8 cellular contexts compared by ENCODE assay signal in genomic region chr1:89754518-89754917, GRCh38.
DNase-seq lines count a peak whose midpoint lies in the region; ATAC-seq and TF ChIP-seq lines count a peak whose summit lies in the region.
"Had no signal": no experiment of that assay in that cellular context is flagged by ENCODE, and none has a peak within 500 bp of the region (broad histone marks: within the 10 kb centered on the region; RNA-seq: fewer than 3 reads in every experiment).

No MANE protein-coding gene starts in this region.

- no peaks in the 10 kb centered on the region for H3K36me3 ChIP-seq in CD8-positive, alpha-beta memory T cell (ENCODE audit: insufficient read depth, low read length)
- H3K36me3 ChIP-seq in brain microvascular endothelial cell (replicated peaks), result no peaks in the 10 kb centered on the region

- no peak overlapping the region for H3K4me3 ChIP-seq in CD8-positive, alpha-beta memory T cell (ENCODE audit: low read length)
- H3K4me3 ChIP-seq in brain microvascular endothelial cell (ENCODE audit: low read depth, low read length), result no peak overlapping the region

- no peaks in the 10 kb centered on the region for H3K27me3 ChIP-seq in CD8-positive, alpha-beta memory T cell (ENCODE audit: insufficient read depth, low read length, poor library complexity, severe bottlenecking)
- no peaks in the 10 kb centered on the region for H3K27me3 ChIP-seq in brain microvascular endothelial cell (replicated peaks)

- H3K36me3 Mint-ChIP-seq in CD8-positive, alpha-beta memory T cell, result peaks cover 0 to 2% (median 0%) of the 10 kb centered on the region in 3 donors
- peaks cover 0 to 3% (median 0%) of the 10 kb centered on the region in 3 donors for H3K36me3 Mint-ChIP-seq in naive thymus-derived CD8-positive, alpha-beta T cell
- H3K36me3 Mint-ChIP-seq: stimulated activated naive B cell treated with anti-CD40 and anti-IgM and Interleukin-4, amounts not matched to agents 10 μg/mL and 1 μg/mL and 100 μg/mL, for 72 hours had no signal

- H3K4me1 ChIP-seq in CD8-positive, alpha-beta memory T cell (ENCODE audit: insufficient read depth, low read length), result peaks cover 65% of the 10 kb centered on the region

- TF ChIP-seq CTCF in brain microvascular endothelial cell (IDR thresholded peaks at IDR 0.05; ENCODE audit: low read depth, low read length, missing control alignments), result no peak

- POLR2A ChIA-PET in CD8-positive, alpha-beta memory T cell (lab: Charles Lee), result no interaction called here
- POLR2A ChIA-PET in naive thymus-derived CD8-positive, alpha-beta T cell (lab: Charles Lee), result interaction anchor here (2.0 to 4.8 kb wide), 2 partner anchors 122 to 144 kb away, joined by 6 to 31 read pairs; partner anchors contain the start of gene LRRC8C

- peak overlapping the region; percentile 11 to 96 (median 88) for H3K27ac Mint-ChIP-seq in CD8-positive, alpha-beta memory T cell
- H3K27ac Mint-ChIP-seq in naive thymus-derived CD8-positive, alpha-beta T cell, result peak overlapping the region; percentile 53 to 99 (median 90)
- H3K27ac Mint-ChIP-seq: stimulated activated naive B cell treated with anti-CD40 and anti-IgM and Interleukin-4, amounts not matched to agents 10 μg/mL and 1 μg/mL and 100 μg/mL, for 72 hours had no signal

- in situ Hi-C loops in brain microvascular endothelial cell (cut with HindIII; ENCODE audit: low pct_ligation_motif_present, low sequenced_read_pairs), result no loop called here

- H3K4me1 Mint-ChIP-seq in CD8-positive, alpha-beta memory T cell, result peaks cover 64 to 68% (median 67%) of the 10 kb centered on the region in 3 donors
- H3K4me1 Mint-ChIP-seq in naive thymus-derived CD8-positive, alpha-beta T cell, result peaks cover 38 to 68% (median 64%) of the 10 kb centered on the region in 4 donors

- no peaks in the 10 kb centered on the region for H3K27me3 Mint-ChIP-seq in CD8-positive, alpha-beta memory T cell
- no peaks in the 10 kb centered on the region for H3K27me3 Mint-ChIP-seq in naive thymus-derived CD8-positive, alpha-beta T cell
- H3K27me3 Mint-ChIP-seq: stimulated activated naive B cell treated with anti-CD40 and anti-IgM and Interleukin-4, amounts not matched to agents 10 μg/mL and 1 μg/mL and 100 μg/mL, for 72 hours had no signal

- no peaks in the 10 kb centered on the region for H3K9me3 ChIP-seq in CD8-positive, alpha-beta memory T cell (ENCODE audit: low read length)

- H3K27ac ChIP-seq in CD8-positive, alpha-beta memory T cell (ENCODE audit: low read depth, low read length), result no peak overlapping the region
- H3K27ac ChIP-seq in brain microvascular endothelial cell, result no peak overlapping the region

- peaks cover 0 to 3% (median 2%) of the 10 kb centered on the region in 5 donors for H3K9me3 Mint-ChIP-seq in CD8-positive, alpha-beta memory T cell
- peaks cover 0 to 10% (median 0%) of the 10 kb centered on the region in 9 donors for H3K9me3 Mint-ChIP-seq in naive thymus-derived CD8-positive, alpha-beta T cell
- H3K9me3 Mint-ChIP-seq: stimulated activated naive B cell treated with anti-CD40 and anti-IgM and Interleukin-4, amounts not matched to agents 10 μg/mL and 1 μg/mL and 100 μg/mL, for 72 hours had no signal

- H3K4me3 Mint-ChIP-seq in CD8-positive, alpha-beta memory T cell, result peak overlapping the region in 3 of 7 donors; percentile 19 to 44 (median 27)
- peak overlapping the region in 8 of 10 donors; percentile 7 to 66 (median 48) for H3K4me3 Mint-ChIP-seq in naive thymus-derived CD8-positive, alpha-beta T cell
- H3K4me3 Mint-ChIP-seq: stimulated activated naive B cell treated with anti-CD40 and anti-IgM and Interleukin-4, amounts not matched to agents 10 μg/mL and 1 μg/mL and 100 μg/mL, for 72 hours had no signal

- peak; percentile 12 to 27 for ATAC-seq in naive thymus-derived CD8-positive, alpha-beta T cell
- ATAC-seq in GM19467 (IDR thresholded peaks at IDR 0.05; ENCODE audit: unreplicated experiment), result no peak

- DNase-seq in CD8-positive, alpha-beta memory T cell, result no peak
- DNase-seq in MV-4-11 (lab: John Stamatoyannopoulos, UW) (peak; percentile 90), brain microvascular endothelial cell (peak; percentile 9), NCI-H1436 treated with DMSO at 0.1 percent for 48 hours (lab: John Stamatoyannopoulos, UW) (no peak), HK-2 (ENCODE audit: unreplicated experiment) (no peak)
- peak in 1 of 10 donors; percentile 14 for DNase-seq in naive thymus-derived CD8-positive, alpha-beta T cell
- DNase-seq: stimulated activated naive B cell treated with anti-CD40 and anti-IgM and Interleukin-4, amounts not matched to agents 10 μg/mL and 1 μg/mL and 100 μg/mL, for 72 hours had no signal

- CTCF ChIA-PET in CD8-positive, alpha-beta memory T cell (lab: Charles Lee), result interaction anchor here (1.6 kb wide), 1 partner anchor 35 kb away, joined by 3 read pairs; no protein-coding TSS in a partner anchor

Comparison
In these comparisons a context has a peak if more than half of its experiments do, and no peak if none do; other contexts are left out.
1. DNase-seq: peak in MV-4-11 (single experiment) and brain microvascular endothelial cell (single experiment); none in CD8-positive, alpha-beta memory T cell (0 of 5), NCI-H1436 treated with DMSO at 0.1 percent for 48 hours (single experiment) and HK-2 (single experiment).